16 cellular contexts compared by ENCODE assay signal in the genomic region with DNA sequence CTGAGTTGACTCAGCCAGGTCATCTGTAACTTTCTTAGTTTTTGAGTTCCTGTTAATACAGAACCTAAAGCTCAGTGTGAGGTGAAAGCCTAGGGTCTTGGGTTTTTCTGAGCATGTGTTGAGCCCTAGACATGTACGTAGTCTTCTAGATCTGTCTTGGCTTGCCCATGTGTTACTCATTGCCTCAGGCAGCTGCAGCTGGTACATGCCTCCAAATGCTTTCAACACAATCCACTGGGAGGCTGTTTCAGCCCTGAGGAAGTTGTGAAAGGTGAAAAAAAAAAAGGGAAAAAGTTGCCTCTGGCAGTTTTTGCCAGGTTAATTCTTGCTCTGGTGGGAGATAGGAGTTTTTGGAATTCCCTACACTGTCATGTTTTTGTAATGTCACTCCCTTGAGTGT. TPM values are rescaled to one million over a fixed set of nuclear protein-coding genes. Genes with fewer than 3 reads are reported as not detected.
DNase-seq lines count a peak whose midpoint lies in the region; ATAC-seq and TF ChIP-seq lines count a peak whose summit lies in the region.
"Had no signal": no experiment of that assay in that cellular context is flagged by ENCODE, and none has a peak within 500 bp of the region (broad histone marks: within the 10 kb centered on the region; RNA-seq: fewer than 3 reads in every experiment).

No MANE protein-coding gene starts in this region.

- no peak for TF ChIP-seq CTCF in foreskin keratinocyte (conservative IDR thresholded peaks at IDR 0.05)
- no peak for TF ChIP-seq CTCF in smooth muscle cell (IDR thresholded peaks at IDR 0.05; ENCODE audit: borderline replicate concordance, insufficient read depth, poor library complexity, severe bottlenecking)

- H3K9me3 ChIP-seq in smooth muscle cell (replicated peaks; ENCODE audit: low read depth): no peaks in the 10 kb centered on the region
- H3K9me3 ChIP-seq: upper lobe of left lung had no signal

- peaks cover 12% of the 10 kb centered on the region for H3F3A ChIP-seq in smooth muscle cell (ENCODE audit: low read depth)

- no peak overlapping the region for H3K4me2 ChIP-seq in smooth muscle cell

- peaks cover 2% of the 10 kb centered on the region for H3K36me3 ChIP-seq in smooth muscle cell (ENCODE audit: low read depth)

- peaks cover 41% of the 10 kb centered on the region for H3K4me1 ChIP-seq in foreskin keratinocyte
- no peaks in the 10 kb centered on the region for H3K4me1 ChIP-seq in smooth muscle cell (ENCODE audit: low read depth)

- H3K36me3 Mint-ChIP-seq in activated T-cell treated with anti-CD3 and anti-CD28 coated beads, Interleukin-2, amount 50 U/mL, for 24 hours (ENCODE audit: low read depth): peaks cover 83% of the 10 kb centered on the region
- H3K36me3 Mint-ChIP-seq in activated T-cell treated with anti-CD3 and anti-CD28 coated beads, Interleukin-2, amount 50 U/mL, for 4 hours (ENCODE audit: insufficient read depth): peaks cover 37% of the 10 kb centered on the region

- peaks cover 3% of the 10 kb centered on the region for H3K79me2 ChIP-seq in smooth muscle cell (ENCODE audit: low read depth)

- ATAC-seq in activated T-cell treated with anti-CD3 and anti-CD28 coated beads, Interleukin-2, amount 50 U/mL, for 4 hours: no peak
- ATAC-seq in foreskin keratinocyte: peak; percentile 77

- no peak overlapping the region for H3K9ac ChIP-seq in smooth muscle cell (ENCODE audit: low read depth)

- H3K27me3 Mint-ChIP-seq in activated T-cell treated with anti-CD3 and anti-CD28 coated beads, Interleukin-2, amount 50 U/mL, for 24 hours: no peaks in the 10 kb centered on the region
- H3K27me3 Mint-ChIP-seq in activated T-cell treated with anti-CD3 and anti-CD28 coated beads, Interleukin-2, amount 50 U/mL, for 4 hours (ENCODE audit: low read depth): no peaks in the 10 kb centered on the region

- no peaks in the 10 kb centered on the region for H3K9me3 Mint-ChIP-seq in activated T-cell treated with anti-CD3 and anti-CD28 coated beads, Interleukin-2, amount 50 U/mL, for 24 hours
- no peaks in the 10 kb centered on the region for H3K9me3 Mint-ChIP-seq in activated T-cell treated with anti-CD3 and anti-CD28 coated beads, Interleukin-2, amount 50 U/mL, for 4 hours

- H3K4me3 ChIP-seq in smooth muscle cell: no peak overlapping the region
- H3K4me3 ChIP-seq: lung, upper lobe of left lung had no signal

- H3K4me3 Mint-ChIP-seq in activated T-cell treated with anti-CD3 and anti-CD28 coated beads, Interleukin-2, amount 50 U/mL, for 24 hours: no peak overlapping the region
- H3K4me3 Mint-ChIP-seq in activated T-cell treated with anti-CD3 and anti-CD28 coated beads, Interleukin-2, amount 50 U/mL, for 4 hours: no peak overlapping the region

- H3K27ac Mint-ChIP-seq in activated T-cell treated with anti-CD3 and anti-CD28 coated beads, Interleukin-2, amount 50 U/mL, for 24 hours: peak overlapping the region; percentile 37

- WGBS in smooth muscle cell (ENCODE audit: low lambda C conversion rate): 9% methylated on average over 1 of the region's 1 CpG

- peak overlapping the region; percentile 65 for H3K27ac ChIP-seq in foreskin keratinocyte
- peak overlapping the region; percentile 72 for H3K27ac ChIP-seq in smooth muscle cell (ENCODE audit: low read depth)
- H3K27ac ChIP-seq: upper lobe of left lung had no signal

- H4K20me1 ChIP-seq in smooth muscle cell (ENCODE audit: low read depth): no peaks in the 10 kb centered on the region

- H3K27me3 ChIP-seq in foreskin keratinocyte (no peaks in the 10 kb centered on the region), smooth muscle cell (ENCODE audit: low read depth) (no peaks in the 10 kb centered on the region)
- H3K27me3 ChIP-seq: upper lobe of left lung had no signal

- peaks cover 35% of the 10 kb centered on the region for H3K4me1 Mint-ChIP-seq in activated T-cell treated with anti-CD3 and anti-CD28 coated beads, Interleukin-2, amount 50 U/mL, for 24 hours (ENCODE audit: low read depth)
- H3K4me1 Mint-ChIP-seq in activated T-cell treated with anti-CD3 and anti-CD28 coated beads, Interleukin-2, amount 50 U/mL, for 4 hours (ENCODE audit: low read depth): peaks cover 29% of the 10 kb centered on the region

- DNase-seq in activated T-cell treated with anti-CD3 and anti-CD28 coated beads, Interleukin-2, amount 50 U/mL, for 24 hours: no peak
- no peak for DNase-seq in activated T-cell treated with anti-CD3 and anti-CD28 coated beads, Interleukin-2, amount 50 U/mL, for 4 hours
- peak; percentile 65 for DNase-seq in astrocyte of the hippocampus (ENCODE audit: low read depth, low spot score)
- peak; percentile 98 to 99 for DNase-seq in foreskin keratinocyte
- DNase-seq in smooth muscle cell (lab: John Stamatoyannopoulos, UW; ENCODE audit: unreplicated experiment): no peak
- DNase-seq in activated CD4-positive, alpha-beta T cell treated with anti-CD3 and anti-CD28 coated beads for 48 hours: no peak
- DNase-seq in kidney tubule cell (ENCODE audit: low spot score): no peak
- DNase-seq in NCI-H2196 (lab: John Stamatoyannopoulos, UW; ENCODE audit: unreplicated experiment): no peak
- DNase-seq: anterior cingulate cortex; effector memory CD4-positive, alpha-beta T cell; hippocampal formation; KBM-7; NCI-H2029; nucleus accumbens; upper lobe of left lung had no signal

- H2AFZ ChIP-seq in smooth muscle cell (ENCODE audit: low read depth): no peak overlapping the region

RNA-seq across cellular contexts. Expression of gene FSCN1, which starts 54.2 kb away (rescaled TPM):
- 10 to 100 TPM; 17.5 to 27.2 (median 18.3) TPM for total RNA-seq in activated T-cell treated with anti-CD3 and anti-CD28 coated beads, Interleukin-2, amount 50 U/mL, for 4 hours
- total RNA-seq in foreskin keratinocyte: 526 and 561 TPM in 2 replicates
- polyA plus RNA-seq in foreskin keratinocyte: 520 and 572 TPM in 2 replicates
- 307 and 324 TPM in 2 replicates for total RNA-seq in smooth muscle cell
- polyA plus RNA-seq in smooth muscle cell: 312 and 336 TPM in 2 replicates

Comparison
In these comparisons a context has a peak if more than half of its experiments do, and no peak if none do; other contexts are left out.
1. DNase-seq: peak in astrocyte of the hippocampus (single experiment) and foreskin keratinocyte (2 of 2); none in activated T-cell treated with anti-CD3 and anti-CD28 coated beads, Interleukin-2, amount 50 U/mL, for 24 hours (single experiment), activated T-cell treated with anti-CD3 and anti-CD28 coated beads, Interleukin-2, amount 50 U/mL, for 4 hours (single experiment), smooth muscle cell (single experiment), activated CD4-positive, alpha-beta T cell treated with anti-CD3 and anti-CD28 coated beads for 48 hours (single experiment), kidney tubule cell (single experiment) and NCI-H2196 (single experiment).
2. RNA of gene FSCN1, which starts 54.2 kb away (total RNA-seq): 526 to 561 TPM in foreskin keratinocyte and 307 to 324 TPM in smooth muscle cell; 17.5 to 27.2 TPM in activated T-cell treated with anti-CD3 and anti-CD28 coated beads, Interleukin-2, amount 50 U/mL, for 4 hours; every median in the first group is over 10 times any median in the second.